Comparison of ENCODE assay signal across 19 cellular contexts in genomic region chr3:58293516-58293915, GRCh38.
"Had no signal": no experiment of that assay in that cellular context is flagged by ENCODE, and none has a peak within 500 bp of the region (broad histone marks: within the 10 kb centered on the region; RNA-seq: fewer than 3 reads in every experiment).

No MANE protein-coding gene starts in this region.

- H3K27me3 Mint-ChIP-seq: type B pancreatic cell had no signal

- H3K4me3 Mint-ChIP-seq: activated CD4-positive, alpha-beta T cell treated with anti-CD3 and anti-CD28 coated beads for 36 hours; activated CD8-positive, alpha-beta T cell treated with anti-CD3 and anti-CD28 coated beads for 36 hours; activated naive CD8-positive, alpha-beta T cell treated with anti-CD3 and anti-CD28 coated beads, Interleukin-2, amount 50 U/mL, for 24 hours; activated T-helper 1 cell treated with anti-CD3 and anti-CD28 coated beads, Interleukin-12 subunit alpha, Interleukin-12 subunit beta, Interleukin-2, Interleukin-4 antibody, amounts not matched to agents 30 ng/mL and 10 ng/mL and 1 ng/mL, durations not matched to agents 14 hours and 24 hours and 36 hours; neural progenitor cell; stimulated activated effector memory CD8-positive, alpha-beta T cell treated with anti-CD3 and anti-CD28 coated beads, Interleukin-12 subunit alpha, Interleukin-12 subunit beta, amount 100 ng/mL, for 72 hours; type B pancreatic cell had no signal

- H3K27me3 ChIP-seq: brain microvascular endothelial cell, foreskin keratinocyte, heart left ventricle, neural progenitor cell, SJCRH30 had no signal

- H3K9me3 Mint-ChIP-seq: activated CD8-positive, alpha-beta T cell treated with anti-CD3 and anti-CD28 coated beads for 36 hours; activated T-helper 1 cell treated with anti-CD3 and anti-CD28 coated beads, Interleukin-12 subunit alpha, Interleukin-12 subunit beta, Interleukin-2, Interleukin-4 antibody, amounts not matched to agents 30 ng/mL and 10 ng/mL and 1 ng/mL, durations not matched to agents 14 hours and 24 hours and 36 hours; type B pancreatic cell had no signal

- H3K4me1 Mint-ChIP-seq: activated CD4-positive, alpha-beta T cell treated with anti-CD3 and anti-CD28 coated beads for 36 hours; activated naive CD8-positive, alpha-beta T cell treated with anti-CD3 and anti-CD28 coated beads, Interleukin-2, amount 50 U/mL, for 24 hours; stimulated activated effector memory CD8-positive, alpha-beta T cell treated with anti-CD3 and anti-CD28 coated beads, Interleukin-12 subunit alpha, Interleukin-12 subunit beta, amount 100 ng/mL, for 72 hours had no signal

- DNase-seq: activated CD4-positive, alpha-beta T cell treated with anti-CD3 and anti-CD28 coated beads for 36 hours; activated CD8-positive, alpha-beta T cell treated with anti-CD3 and anti-CD28 coated beads for 36 hours; activated naive CD4-positive, alpha-beta T cell treated with Interleukin-2 at 50 U/mL for 16 hours; activated naive CD8-positive, alpha-beta T cell treated with anti-CD3 and anti-CD28 coated beads, Interleukin-2, amount 50 U/mL, for 24 hours; brain microvascular endothelial cell; effector CD4-positive, alpha-beta T cell; foreskin keratinocyte; heart left ventricle; islet precursor cell; left ventricle myocardium superior; right cardiac atrium; SJCRH30; T1000 had no signal

- ATAC-seq: activated CD4-positive, alpha-beta T cell treated with anti-CD3 and anti-CD28 coated beads for 36 hours; activated CD8-positive, alpha-beta T cell treated with anti-CD3 and anti-CD28 coated beads for 36 hours; activated naive CD8-positive, alpha-beta T cell treated with anti-CD3 and anti-CD28 coated beads, Interleukin-2, amount 50 U/mL, for 24 hours; foreskin keratinocyte; heart left ventricle; left ventricle myocardium superior; stimulated activated effector memory CD8-positive, alpha-beta T cell treated with anti-CD3 and anti-CD28 coated beads, Interleukin-12 subunit alpha, Interleukin-12 subunit beta, amount 100 ng/mL, for 72 hours had no signal

- H3K36me3 Mint-ChIP-seq: stimulated activated effector memory CD8-positive, alpha-beta T cell treated with anti-CD3 and anti-CD28 coated beads, Interleukin-12 subunit alpha, Interleukin-12 subunit beta, amount 100 ng/mL, for 72 hours had no signal

- H3K4me3 ChIP-seq: heart left ventricle, neural progenitor cell, SJCRH30, smooth muscle cell had no signal

- H3K27ac ChIP-seq: brain microvascular endothelial cell, foreskin keratinocyte, heart left ventricle, neural progenitor cell, SJCRH30, VCaP had no signal

- H3K27ac Mint-ChIP-seq: activated CD4-positive, alpha-beta T cell treated with anti-CD3 and anti-CD28 coated beads for 36 hours; activated CD8-positive, alpha-beta T cell treated with anti-CD3 and anti-CD28 coated beads for 36 hours; activated naive CD8-positive, alpha-beta T cell treated with anti-CD3 and anti-CD28 coated beads, Interleukin-2, amount 50 U/mL, for 24 hours; activated T-helper 1 cell treated with anti-CD3 and anti-CD28 coated beads, Interleukin-12 subunit alpha, Interleukin-12 subunit beta, Interleukin-2, Interleukin-4 antibody, amounts not matched to agents 30 ng/mL and 10 ng/mL and 1 ng/mL, durations not matched to agents 14 hours and 24 hours and 36 hours; neural progenitor cell; stimulated activated effector memory CD8-positive, alpha-beta T cell treated with anti-CD3 and anti-CD28 coated beads, Interleukin-12 subunit alpha, Interleukin-12 subunit beta, amount 100 ng/mL, for 72 hours; type B pancreatic cell had no signal
